Comparison of ENCODE assay signal across 9 cellular contexts in genomic region chr12:113184098-113184899, GRCh38. TPM values are rescaled to one million over a fixed set of nuclear protein-coding genes. Genes with fewer than 3 reads are reported as not detected.
DNase-seq lines count a peak whose midpoint lies in the region; ATAC-seq, FAIRE-seq and TF ChIP-seq lines count a peak whose summit lies in the region.
"Had no signal": no experiment of that assay in that cellular context is flagged by ENCODE, and none has a peak within 500 bp of the region (broad histone marks: within the 10 kb centered on the region; RNA-seq: fewer than 3 reads in every experiment).

No MANE protein-coding gene starts in this region.

- WGBS in HepG2 (ENCODE audit: low lambda C conversion rate) = 28% methylated on average over 21 of the region's 26 CpGs
- WGBS in tibial nerve, 2 donors = 30 to 32% methylated on average over 26 of the region's 26 CpGs

- H3K27ac ChIP-seq in HepG2 (ENCODE audit: extremely low read length, insufficient read depth, low read length) (peak overlapping the region; percentile 93), tibial nerve (peak overlapping the region; percentile 73 to 96 (median 92))

- no peak for TF ChIP-seq EP300 in HepG2 (IDR thresholded peaks at IDR 0.05; ENCODE audit: low read depth in 2 of 2, low read length in 2 of 2)
- TF ChIP-seq EP300 in HepG2 (CRISPR knock-in tag; IDR thresholded peaks at IDR 0.05; ENCODE audit: borderline replicate concordance) = no peak
- TF ChIP-seq EP300 in tibial nerve (IDR thresholded peaks at IDR 0.05) = no peak

- no peak for TF ChIP-seq POLR2A in HepG2 (IDR thresholded peaks at IDR 0.05; ENCODE audit: insufficient read depth in 1 of 2, low read depth in 2 of 2, low read length in 2 of 2)
- no peak for TF ChIP-seq POLR2A in tibial nerve (IDR thresholded peaks at IDR 0.05)

- ATAC-seq in GM21390 (IDR thresholded peaks at IDR 0.05; ENCODE audit: unreplicated experiment) (peak; percentile 55), HepG2 (peak; percentile 39)

- H3K4me3 ChIP-seq in astrocyte of the spinal cord (ENCODE audit: low read depth, low read length) (peak overlapping the region; percentile 86), HepG2 (replicated peaks in 1 of 3; ENCODE audit: insufficient read depth in 1 of 3, low read depth in 2 of 3, low read length in 3 of 3) (peak overlapping the region; percentile 70 to 96 (median 86)), tibial nerve (peak overlapping the region; percentile 86 to 95 (median 91))

- no peaks in the 10 kb centered on the region for H3K27me3 ChIP-seq in HepG2 (ENCODE audit: control insufficient read depth in 1 of 2, insufficient read depth in 2 of 2, low read length in 2 of 2)
- no peaks in the 10 kb centered on the region for H3K27me3 ChIP-seq in tibial nerve

- no TSS peak for BruUV-seq in HepG2 (replicated peaks; lab: Mats Ljungman, UMichigan)

- peak overlapping the region; percentile 98 for H3K9ac ChIP-seq in HepG2 (ENCODE audit: insufficient read depth, low read depth, low read length)

- in situ Hi-C loops in astrocyte of the spinal cord (cut with HindIII; ENCODE audit: low sequenced_read_pairs) = no loop called here
- in situ Hi-C loops in HepG2 (cut with HindIII; ENCODE audit: extremely low pct_ligation_motif_present, low pct_unique_long_range_greater_than_20kb) = no loop called here

- H3K4me1 ChIP-seq in HepG2 (ENCODE audit: insufficient read depth, low read length) (peaks cover 34% of the 10 kb centered on the region), tibial nerve (peaks cover 0 to 38% (median 22%) of the 10 kb centered on the region in 4 donors)

- H3K4me2 ChIP-seq in HepG2 (ENCODE audit: low read depth, low read length) = peak overlapping the region; percentile 80

- DNase-seq in DMS53 treated with DMSO at 0.1 percent for 48 hours (lab: John Stamatoyannopoulos, UW; ENCODE audit: unreplicated experiment) (peak; percentile 83), HTR-8/SVneo (ENCODE audit: insufficient read length, low spot score) (no peak), astrocyte of the spinal cord (ENCODE audit: low read depth, low spot score) (no peak), HepG2 (ENCODE audit: low spot score) (no peak), tibial nerve (ENCODE audit: low spot score in 2 of 2) (peak in 1 of 2 donors; percentile 23), NCI-H1417 treated with DMSO at 0.1 percent for 48 hours (lab: John Stamatoyannopoulos, UW) (no peak)
- DNase-seq in stimulated activated CD4-positive, alpha-beta T cell treated with anti-CD3 and anti-CD28 coated beads, Interleukin-4, amount 100 ng/mL, for 24 hours = no peak

- peaks cover 50% of the 10 kb centered on the region for H3K79me2 ChIP-seq in HepG2 (ENCODE audit: insufficient read depth, low read length)

- CTCF ChIA-PET in HepG2 (lab: Yijun Ruan, JAX; ENCODE audit: low intra/inter-chr PET ratio, low total read pairs) = no interaction called here

- POLR2A ChIA-PET in HepG2 (lab: Yijun Ruan, JAX) = interaction anchor here (1.3 to 2.5 kb wide), 6 partner anchors 9 to 39 kb away, joined by 3 to 14 read pairs (median 11); partner anchors contain the start of gene TPCN1

- peak; percentile 44 for FAIRE-seq in HTR-8/SVneo (lab: Jason Lieb, UNC)
- FAIRE-seq in HepG2 (lab: Jason Lieb, UNC) = peak; percentile 21
- FAIRE-seq: TTC549 had no signal

- no peak for TF ChIP-seq RAD21 in HepG2 (CRISPR knock-in tag; IDR thresholded peaks at IDR 0.05)

- no peak overlapping the region for H2AFZ ChIP-seq in HepG2 (ENCODE audit: low read length)

- H3K9me3 ChIP-seq in HepG2 (ENCODE audit: low read length) (no peaks in the 10 kb centered on the region), tibial nerve (no peaks in the 10 kb centered on the region)

- H4K20me1 ChIP-seq in HepG2 (ENCODE audit: insufficient read depth, low read length) = no peaks in the 10 kb centered on the region; the same call in 1 of the 2 replicates

- intact Hi-C loops in HepG2 (cut with micrococcal nuclease; ENCODE audit: unreplicated experiment) = no loop called here

- TF ChIP-seq CTCF in astrocyte of the spinal cord (IDR thresholded peaks at IDR 0.05; ENCODE audit: low read depth, low read length) (no peak), HepG2 (CRISPR knock-in tag; IDR thresholded peaks at IDR 0.05) (no peak), tibial nerve (IDR thresholded peaks at IDR 0.05) (no peak)

- H3K36me3 ChIP-seq in HepG2 (replicated peaks in 1 of 2; ENCODE audit: control insufficient read depth in 1 of 2, insufficient read depth in 2 of 2, low read length in 2 of 2) (peaks cover 15 to 31% of the 10 kb centered on the region in 2 experiments; a peak in 4 of 5 replicates), tibial nerve (peaks cover 0 to 37% (median 5%) of the 10 kb centered on the region in 3 donors)

RNA-seq across cellular contexts. Expression of gene DDX54, which starts 1.0 kb away (rescaled TPM):
- 45.1 and 59.7 TPM in 2 replicates for total RNA-seq in HepG2 (2016; rRNA removed; fragmentation: Illumina TruSeq; extraction: Trizol)
- total RNA-seq in HepG2 (2016; cell fraction: cytosol; rRNA removed; fragmentation: Illumina TruSeq; extraction: Trizol; ENCODE audit: low read depth) = 5.0 and 6.8 TPM in 2 replicates
- total RNA-seq in HepG2 (2016; cell fraction: insoluble cytoplasmic fraction; rRNA removed; fragmentation: Illumina TruSeq; extraction: Trizol) = 44.2 and 60.5 TPM in 2 replicates
- total RNA-seq in HepG2 (2016; cell fraction: membrane; rRNA removed; fragmentation: Illumina TruSeq; extraction: Trizol) = 15.7 and 17.4 TPM in 2 replicates
- total RNA-seq in HepG2 (2016; cell fraction: nucleus; rRNA removed; fragmentation: Illumina TruSeq; extraction: Trizol) = 30.5 and 38.6 TPM in 2 replicates
- polyA plus RNA-seq in HepG2 (2011; rRNA removed) = 51.3 and 61.1 TPM in 2 replicates
- 33.9 and 54.0 TPM in 2 replicates for polyA plus RNA-seq in HepG2 (2011; cell fraction: cytosol; rRNA removed)
- 56.0 and 66.1 TPM in 2 replicates for polyA plus RNA-seq in HepG2 (2011; cell fraction: nucleus; rRNA removed)
- 29.2 and 33.1 TPM in 2 replicates for polyA plus RNA-seq in HepG2 (2012)
- 4.2 and 4.5 TPM in 2 replicates for polyA plus RNA-seq in HepG2 (2016; cell fraction: cytosol; fragmentation: Illumina TruSeq; extraction: Trizol; ENCODE audit: low read depth)
- 61.6 and 69.4 TPM in 2 replicates for polyA plus RNA-seq in HepG2 (2016; cell fraction: insoluble cytoplasmic fraction; fragmentation: Illumina TruSeq; extraction: Trizol; ENCODE audit: low read depth)
- 8.9 and 13.8 TPM in 2 replicates for polyA plus RNA-seq in HepG2 (2016; cell fraction: membrane; fragmentation: Illumina TruSeq; extraction: Trizol; ENCODE audit: low read depth)
- polyA plus RNA-seq in HepG2 (2016; cell fraction: nucleus; fragmentation: Illumina TruSeq; extraction: Trizol; ENCODE audit: insufficient read depth, low read depth) = 93.7 and 96.2 TPM in 2 replicates
- 67.7 and 93.0 TPM in 2 replicates for polyA minus RNA-seq in HepG2 (2011; rRNA and poly(A)+ RNA removed; ENCODE audit: low replicate concordance)
- polyA minus RNA-seq in HepG2 (2011; cell fraction: cytosol; rRNA and poly(A)+ RNA removed) = 23.5 and 27.4 TPM in 2 replicates
- 26.4 and 35.3 TPM in 2 replicates for polyA minus RNA-seq in HepG2 (2011; cell fraction: nucleus; rRNA and poly(A)+ RNA removed)
- 100 to 1,000 TPM in 1 of 4 donors, 10 to 100 TPM in 3; 49.4 to 105 (median 83.0) TPM for total RNA-seq in tibial nerve

RNA-seq across cellular contexts. Expression of gene RITA1, which starts 1.2 kb away (rescaled TPM):
- total RNA-seq in HepG2 (2016; rRNA removed; fragmentation: Illumina TruSeq; extraction: Trizol) = 28.1 and 28.9 TPM in 2 replicates
- total RNA-seq in HepG2 (2016; cell fraction: cytosol; rRNA removed; fragmentation: Illumina TruSeq; extraction: Trizol; ENCODE audit: low read depth) = 34.7 and 44.4 TPM in 2 replicates
- 25.7 and 31.1 TPM in 2 replicates for total RNA-seq in HepG2 (2016; cell fraction: insoluble cytoplasmic fraction; rRNA removed; fragmentation: Illumina TruSeq; extraction: Trizol)
- total RNA-seq in HepG2 (2016; cell fraction: membrane; rRNA removed; fragmentation: Illumina TruSeq; extraction: Trizol) = 58.4 and 67.9 TPM in 2 replicates
- total RNA-seq in HepG2 (2016; cell fraction: nucleus; rRNA removed; fragmentation: Illumina TruSeq; extraction: Trizol) = 16.2 and 17.8 TPM in 2 replicates
- 12.4 and 14.3 TPM in 2 replicates for polyA plus RNA-seq in HepG2 (2011; rRNA removed)
- polyA plus RNA-seq in HepG2 (2011; cell fraction: cytosol; rRNA removed) = 13.8 and 16.3 TPM in 2 replicates
- 8.9 and 10.1 TPM in 2 replicates for polyA plus RNA-seq in HepG2 (2011; cell fraction: nucleus; rRNA removed)
- polyA plus RNA-seq in HepG2 (2012) = 8.6 and 10.6 TPM in 2 replicates
- polyA plus RNA-seq in HepG2 (2016; cell fraction: cytosol; fragmentation: Illumina TruSeq; extraction: Trizol; ENCODE audit: low read depth) = 48.9 and 64.2 TPM in 2 replicates
- polyA plus RNA-seq in HepG2 (2016; cell fraction: insoluble cytoplasmic fraction; fragmentation: Illumina TruSeq; extraction: Trizol; ENCODE audit: low read depth) = 35.7 and 37.7 TPM in 2 replicates
- polyA plus RNA-seq in HepG2 (2016; cell fraction: membrane; fragmentation: Illumina TruSeq; extraction: Trizol; ENCODE audit: low read depth) = 64.3 and 73.8 TPM in 2 replicates
- polyA plus RNA-seq in HepG2 (2016; cell fraction: nucleus; fragmentation: Illumina TruSeq; extraction: Trizol; ENCODE audit: insufficient read depth, low read depth) = 21.0 and 24.3 TPM in 2 replicates
- polyA minus RNA-seq in HepG2 (2011; rRNA and poly(A)+ RNA removed; ENCODE audit: low replicate concordance) = 12.2 and 25.5 TPM in 2 replicates
- 6.2 and 7.6 TPM in 2 replicates for polyA minus RNA-seq in HepG2 (2011; cell fraction: cytosol; rRNA and poly(A)+ RNA removed)
- 11.1 and 14.5 TPM in 2 replicates for polyA minus RNA-seq in HepG2 (2011; cell fraction: nucleus; rRNA and poly(A)+ RNA removed)
- total RNA-seq in tibial nerve = 10 to 100 TPM in 3 of 4 donors, 1 to 10 TPM in 1; 8.3 to 27.5 (median 14.1) TPM

RNA-seq across cellular contexts. Expression of gene CFAP73, which starts 34.8 kb away (rescaled TPM):
- total RNA-seq in HepG2 (2016; rRNA removed; fragmentation: Illumina TruSeq; extraction: Trizol) (not detected in 2 replicates), tibial nerve (not detected)
- not detected in 2 replicates for total RNA-seq in HepG2 (2016; cell fraction: cytosol; rRNA removed; fragmentation: Illumina TruSeq; extraction: Trizol; ENCODE audit: low read depth)
- total RNA-seq in HepG2 (2016; cell fraction: insoluble cytoplasmic fraction; rRNA removed; fragmentation: Illumina TruSeq; extraction: Trizol) = not detected in 2 replicates
- not detected in 2 replicates for total RNA-seq in HepG2 (2016; cell fraction: membrane; rRNA removed; fragmentation: Illumina TruSeq; extraction: Trizol)
- not detected in 2 replicates for total RNA-seq in HepG2 (2016; cell fraction: nucleus; rRNA removed; fragmentation: Illumina TruSeq; extraction: Trizol)
- not detected in 2 replicates for polyA plus RNA-seq in HepG2 (2011; rRNA removed)
- polyA plus RNA-seq in HepG2 (2011; cell fraction: cytosol; rRNA removed) = not detected in 2 replicates
- polyA plus RNA-seq in HepG2 (2011; cell fraction: nucleus; rRNA removed) = not detected in 2 replicates
- polyA plus RNA-seq in HepG2 (2012) = not detected in 2 replicates
- not detected in 2 replicates for polyA plus RNA-seq in HepG2 (2016; cell fraction: cytosol; fragmentation: Illumina TruSeq; extraction: Trizol; ENCODE audit: low read depth)
- polyA plus RNA-seq in HepG2 (2016; cell fraction: insoluble cytoplasmic fraction; fragmentation: Illumina TruSeq; extraction: Trizol; ENCODE audit: low read depth) = not detected in 2 replicates
- not detected in 2 replicates for polyA plus RNA-seq in HepG2 (2016; cell fraction: membrane; fragmentation: Illumina TruSeq; extraction: Trizol; ENCODE audit: low read depth)
- polyA plus RNA-seq in HepG2 (2016; cell fraction: nucleus; fragmentation: Illumina TruSeq; extraction: Trizol; ENCODE audit: insufficient read depth, low read depth) = not detected in 2 replicates
- not detected in 2 replicates for polyA minus RNA-seq in HepG2 (2011; rRNA and poly(A)+ RNA removed; ENCODE audit: low replicate concordance)
- not detected in 2 replicates for polyA minus RNA-seq in HepG2 (2011; cell fraction: cytosol; rRNA and poly(A)+ RNA removed)
- not detected in 2 replicates for polyA minus RNA-seq in HepG2 (2011; cell fraction: nucleus; rRNA and poly(A)+ RNA removed)

RNA-seq across cellular contexts. Expression of gene TPCN1, which starts 37.0 kb away (rescaled TPM):
- total RNA-seq in HepG2 (2016; rRNA removed; fragmentation: Illumina TruSeq; extraction: Trizol) (3.8 and 8.0 TPM in 2 replicates), tibial nerve (10 to 100 TPM; 62.7 to 77.6 (median 69.8) TPM)
- total RNA-seq in HepG2 (2016; cell fraction: cytosol; rRNA removed; fragmentation: Illumina TruSeq; extraction: Trizol; ENCODE audit: low read depth) = 4.4 and 4.6 TPM in 2 replicates
- 3.0 and 10.0 TPM in 2 replicates for total RNA-seq in HepG2 (2016; cell fraction: insoluble cytoplasmic fraction; rRNA removed; fragmentation: Illumina TruSeq; extraction: Trizol)
- 4.2 and 4.5 TPM in 2 replicates for total RNA-seq in HepG2 (2016; cell fraction: membrane; rRNA removed; fragmentation: Illumina TruSeq; extraction: Trizol)
- total RNA-seq in HepG2 (2016; cell fraction: nucleus; rRNA removed; fragmentation: Illumina TruSeq; extraction: Trizol) = 12.3 and 15.7 TPM in 2 replicates
- polyA plus RNA-seq in HepG2 (2011; rRNA removed) = 26.8 and 33.5 TPM in 2 replicates
- polyA plus RNA-seq in HepG2 (2011; cell fraction: cytosol; rRNA removed) = 10.3 and 10.4 TPM in 2 replicates
- polyA plus RNA-seq in HepG2 (2011; cell fraction: nucleus; rRNA removed) = 183 and 201 TPM in 2 replicates
- 18.0 and 21.8 TPM in 2 replicates for polyA plus RNA-seq in HepG2 (2012)
- 0.84 and 1.4 TPM in 2 replicates for polyA plus RNA-seq in HepG2 (2016; cell fraction: cytosol; fragmentation: Illumina TruSeq; extraction: Trizol; ENCODE audit: low read depth)
- polyA plus RNA-seq in HepG2 (2016; cell fraction: insoluble cytoplasmic fraction; fragmentation: Illumina TruSeq; extraction: Trizol; ENCODE audit: low read depth) = 3.5 and 4.1 TPM in 2 replicates
- polyA plus RNA-seq in HepG2 (2016; cell fraction: membrane; fragmentation: Illumina TruSeq; extraction: Trizol; ENCODE audit: low read depth) = 2.5 and 2.8 TPM in 2 replicates
- polyA plus RNA-seq in HepG2 (2016; cell fraction: nucleus; fragmentation: Illumina TruSeq; extraction: Trizol; ENCODE audit: insufficient read depth, low read depth) = 42.1 and 42.8 TPM in 2 replicates
- 40.0 and 48.9 TPM in 2 replicates for polyA minus RNA-seq in HepG2 (2011; rRNA and poly(A)+ RNA removed; ENCODE audit: low replicate concordance)
- polyA minus RNA-seq in HepG2 (2011; cell fraction: cytosol; rRNA and poly(A)+ RNA removed) = 7.3 and 9.8 TPM in 2 replicates
- 45.8 and 47.1 TPM in 2 replicates for polyA minus RNA-seq in HepG2 (2011; cell fraction: nucleus; rRNA and poly(A)+ RNA removed)

RNA-seq across cellular contexts. Expression of gene RASAL1, which starts 48.7 kb away (rescaled TPM):
- total RNA-seq in HepG2 (2016; rRNA removed; fragmentation: Illumina TruSeq; extraction: Trizol) (not detected in 2 replicates), tibial nerve (1 to 10 TPM in 3 of 4 donors, under 1 TPM in 1; 0.87 to 5.2 (median 3.3) TPM)
- total RNA-seq in HepG2 (2016; cell fraction: cytosol; rRNA removed; fragmentation: Illumina TruSeq; extraction: Trizol; ENCODE audit: low read depth) = 0.18 TPM in 1 of 2 replicates, not detected in the other
- not detected in 2 replicates for total RNA-seq in HepG2 (2016; cell fraction: insoluble cytoplasmic fraction; rRNA removed; fragmentation: Illumina TruSeq; extraction: Trizol)
- not detected in 2 replicates for total RNA-seq in HepG2 (2016; cell fraction: membrane; rRNA removed; fragmentation: Illumina TruSeq; extraction: Trizol)
- total RNA-seq in HepG2 (2016; cell fraction: nucleus; rRNA removed; fragmentation: Illumina TruSeq; extraction: Trizol) = not detected in 2 replicates
- not detected in 2 replicates for polyA plus RNA-seq in HepG2 (2011; rRNA removed)
- polyA plus RNA-seq in HepG2 (2011; cell fraction: cytosol; rRNA removed) = not detected in 2 replicates
- 0.07 and 0.31 TPM in 2 replicates for polyA plus RNA-seq in HepG2 (2011; cell fraction: nucleus; rRNA removed)
- not detected in 2 replicates for polyA plus RNA-seq in HepG2 (2012)
- 0.12 TPM in 1 of 2 replicates, not detected in the other for polyA plus RNA-seq in HepG2 (2016; cell fraction: cytosol; fragmentation: Illumina TruSeq; extraction: Trizol; ENCODE audit: low read depth)
- polyA plus RNA-seq in HepG2 (2016; cell fraction: insoluble cytoplasmic fraction; fragmentation: Illumina TruSeq; extraction: Trizol; ENCODE audit: low read depth) = not detected in 2 replicates
- not detected in 2 replicates for polyA plus RNA-seq in HepG2 (2016; cell fraction: membrane; fragmentation: Illumina TruSeq; extraction: Trizol; ENCODE audit: low read depth)
- 0.72 TPM in 1 of 2 replicates, not detected in the other for polyA plus RNA-seq in HepG2 (2016; cell fraction: nucleus; fragmentation: Illumina TruSeq; extraction: Trizol; ENCODE audit: insufficient read depth, low read depth)
- polyA minus RNA-seq in HepG2 (2011; rRNA and poly(A)+ RNA removed; ENCODE audit: low replicate concordance) = 0.30 TPM in 1 of 2 replicates, not detected in the other
- polyA minus RNA-seq in HepG2 (2011; cell fraction: cytosol; rRNA and poly(A)+ RNA removed) = not detected in 2 replicates
- not detected in 2 replicates for polyA minus RNA-seq in HepG2 (2011; cell fraction: nucleus; rRNA and poly(A)+ RNA removed)
